1 cellular context compared by ENCODE assay signal in the genomic region with DNA sequence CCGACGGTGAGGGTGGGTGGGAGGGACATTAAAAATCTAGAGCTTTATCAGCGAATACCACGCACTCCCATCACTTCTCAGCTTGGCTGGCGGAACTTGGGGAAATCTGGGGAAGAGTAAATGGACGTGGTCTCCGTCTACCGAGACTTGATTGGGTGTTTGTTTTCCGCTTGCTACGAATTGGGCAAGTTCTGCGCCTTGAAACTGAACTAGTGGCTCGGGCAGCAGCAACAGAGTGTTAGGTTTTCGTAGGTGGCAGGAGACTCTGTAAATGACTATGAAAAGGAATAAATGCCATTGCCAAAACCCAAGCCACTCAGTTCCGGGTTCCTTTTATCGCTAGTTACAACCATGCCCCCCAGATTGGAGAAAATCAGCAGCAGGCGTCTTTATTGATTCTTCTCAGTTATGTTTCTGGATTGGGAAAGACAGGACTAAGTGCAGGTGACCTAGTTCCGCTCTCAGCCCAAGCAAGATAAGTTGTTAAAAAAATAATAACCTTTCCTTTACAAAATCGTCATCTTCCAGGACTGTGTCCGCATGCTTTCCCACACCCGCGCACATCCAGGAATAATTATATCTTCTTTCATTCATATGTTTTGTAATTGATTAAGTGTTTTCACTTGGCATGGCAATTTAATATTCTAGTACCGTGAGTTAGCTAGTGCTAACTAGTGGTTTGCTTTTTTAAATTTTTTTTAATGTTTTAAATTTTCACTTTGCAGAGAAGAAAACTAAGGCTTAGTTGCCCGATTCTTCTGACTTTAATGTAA.
TF ChIP-seq lines count a peak whose summit lies in the region.

No MANE protein-coding gene starts in this region.

TF ChIP-seq in H1, 55 proteins besides CTCF, POLR2A, EP300 and RAD21:
- TF ChIP-seq SP1 (IDR thresholded peaks at IDR 0.05; ENCODE audit: low read depth, low read length) (no peak), RFX5 (IDR thresholded peaks at IDR 0.05; ENCODE audit: borderline replicate concordance, low read depth, low read length) (no peak), KDM4A (IDR thresholded peaks at IDR 0.05; ENCODE audit: low read depth, low read length, severe bottlenecking) (no peak), GABPA (IDR thresholded peaks at IDR 0.05; ENCODE audit: borderline replicate concordance, insufficient read depth, low read length) (no peak), PHF8 (conservative IDR thresholded peaks at IDR 0.05; ENCODE audit: low read depth, low read length) (no peak), CBX5 (IDR thresholded peaks at IDR 0.05; ENCODE audit: low read depth, low read length) (no peak), EGR1 (IDR thresholded peaks at IDR 0.05; ENCODE audit: borderline replicate concordance, low read depth, low read length) (no peak), TAF7 (optimal IDR thresholded peaks at IDR 0.05; ENCODE audit: borderline replicate concordance, low read depth, low read length) (no peak), YY1 (IDR thresholded peaks at IDR 0.05; ENCODE audit: low read depth, low read length) (no peak), KDM5A (IDR thresholded peaks at IDR 0.05; ENCODE audit: low read length) (no peak), SUZ12 (IDR thresholded peaks at IDR 0.05; ENCODE audit: low read length) (no peak), HDAC2 (IDR thresholded peaks at IDR 0.05; ENCODE audit: borderline replicate concordance in 1 of 2, low read depth in 2 of 2, low read length in 2 of 2) (no peak), CREB1 (IDR thresholded peaks at IDR 0.05) (no peak), CEBPB (IDR thresholded peaks at IDR 0.05; ENCODE audit: low read depth, low read length) (no peak)
